Comparison of ENCODE assay signal across 27 cellular contexts in the genomic region with DNA sequence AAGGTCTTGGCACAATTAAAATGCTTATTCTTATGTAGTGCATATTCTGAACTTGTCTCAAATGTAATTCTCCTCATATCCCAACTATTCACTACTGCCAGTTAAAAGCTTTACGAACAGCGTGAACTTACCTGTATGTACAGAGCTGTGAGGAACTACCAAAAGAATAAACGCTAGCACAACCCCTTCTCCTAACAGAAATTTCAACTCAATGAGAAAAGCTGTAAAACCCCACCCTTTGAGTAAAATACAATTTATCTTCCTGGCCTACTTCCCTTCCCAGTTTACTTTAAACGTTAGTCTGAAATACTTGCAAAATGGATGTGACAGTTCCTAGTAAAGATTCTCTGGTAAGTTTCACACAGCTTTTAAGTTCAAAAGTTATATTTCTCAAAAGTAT.
"Had no signal": no experiment of that assay in that cellular context is flagged by ENCODE, and none has a peak within 500 bp of the region (broad histone marks: within the 10 kb centered on the region; RNA-seq: fewer than 3 reads in every experiment).

No MANE protein-coding gene starts in this region.

- H3K4me1 Mint-ChIP-seq: nephron progenitor cell had no signal

- H3K79me2 ChIP-seq: parathyroid adenoma had no signal

- H3K9me3 ChIP-seq: adrenal gland, body of pancreas, esophagus squamous epithelium, left lung, lower lobe of right lung, tibial nerve had no signal

- H3K9ac ChIP-seq: parathyroid adenoma had no signal

- H3K4me1 ChIP-seq: adrenal gland, body of pancreas, esophagus squamous epithelium, parathyroid adenoma, tibial nerve had no signal

- H3K9me3 Mint-ChIP-seq: activated naive CD4-positive, alpha-beta T cell treated with anti-CD3 and anti-CD28 coated beads, Interleukin-2, amount 50 U/mL, for 72 hours; activated T-helper 17 cell treated with anti-CD3 and anti-CD28 coated beads, Interleukin-2, amount 50 U/mL, for 72 hours; nephron progenitor cell had no signal

- FAIRE-seq: colon, endometrium had no signal

- H3K27me3 ChIP-seq: adrenal gland, body of pancreas, esophagus squamous epithelium, left lung, tibial nerve had no signal

- H2AFZ ChIP-seq: parathyroid adenoma had no signal

- H3K4me3 Mint-ChIP-seq: activated T-helper 17 cell treated with anti-CD3 and anti-CD28 coated beads, Interleukin-2, amount 50 U/mL, for 72 hours; nephron progenitor cell had no signal

- H3K4me3 ChIP-seq: adrenal gland, body of pancreas, esophagus squamous epithelium, left lung, lower lobe of right lung, tibial nerve had no signal

- DNase-seq: activated CD4-positive, alpha-beta T cell treated with anti-CD3 and anti-CD28 coated beads for 4 hours; activated CD4-positive, alpha-beta T cell treated with anti-CD3 and anti-CD28 coated beads, Interleukin-2, amount 50 U/mL, for 4 hours; activated gamma-delta T cell treated with Interleukin-2 at 50 U/mL for 16 hours; adrenal gland; aorta; body of pancreas; effector CD8-positive, alpha-beta T cell; esophagus squamous epithelium; foreskin melanocyte; kidney glomerular epithelial cell; left lung; lower lobe of right lung; mesenchymal stem cell; nephron progenitor cell; nucleus accumbens; right cardiac atrium; stimulated activated CD4-positive, alpha-beta T cell treated with anti-CD3 and anti-CD28 coated beads, Interleukin-15, amount 100 ng/mL, for 24 hours; stimulated activated CD4-positive, alpha-beta T cell treated with anti-CD3 and anti-CD28 coated beads, Interleukin-2, amount 100 ng/mL, for 24 hours; stimulated activated naive CD4-positive, alpha-beta T cell treated with Interleukin-2 at 50 U/mL for 16 hours; T-helper 1 cell had no signal

- H3K27ac Mint-ChIP-seq: activated naive CD4-positive, alpha-beta T cell treated with anti-CD3 and anti-CD28 coated beads, Interleukin-2, amount 50 U/mL, for 72 hours; activated T-helper 17 cell treated with anti-CD3 and anti-CD28 coated beads, Interleukin-2, amount 50 U/mL, for 72 hours; nephron progenitor cell had no signal

- ATAC-seq: activated naive CD4-positive, alpha-beta T cell treated with anti-CD3 and anti-CD28 coated beads, Interleukin-2, amount 50 U/mL, for 72 hours; activated T-helper 17 cell treated with anti-CD3 and anti-CD28 coated beads, Interleukin-2, amount 50 U/mL, for 72 hours; body of pancreas; left lung; lower lobe of right lung; right cardiac atrium had no signal

- H3K27ac ChIP-seq: adrenal gland, body of pancreas, epithelial cell of prostate, esophagus squamous epithelium, left lung, lower lobe of right lung, parathyroid adenoma, tibial nerve had no signal

- H3K27me3 Mint-ChIP-seq: activated T-helper 17 cell treated with anti-CD3 and anti-CD28 coated beads, Interleukin-2, amount 50 U/mL, for 72 hours had no signal
